In genomic region chr12:120260607-120261006, GRCh38 we compare ENCODE assay signal across 20 cellular contexts. TPM values are rescaled to one million over a fixed set of nuclear protein-coding genes. Genes with fewer than 3 reads are reported as not detected.
DNase-seq lines count a peak whose midpoint lies in the region; ATAC-seq and TF ChIP-seq lines count a peak whose summit lies in the region.
"Had no signal": no experiment of that assay in that cellular context is flagged by ENCODE, and none has a peak within 500 bp of the region (broad histone marks: within the 10 kb centered on the region; RNA-seq: fewer than 3 reads in every experiment).

No MANE protein-coding gene starts in this region.

- H3K27ac ChIP-seq in left ventricle myocardium inferior (replicated peaks): peak overlapping the region; percentile 96
- H3K27ac ChIP-seq in muscle layer of colon (ENCODE audit: low read depth, low read length): peak overlapping the region; percentile 31
- H3K27ac ChIP-seq in vagina: peak overlapping the region; percentile 86
- H3K27ac ChIP-seq: hepatocyte, ovary had no signal

- H3K36me3 ChIP-seq in left ventricle myocardium inferior: no peaks in the 10 kb centered on the region
- H3K36me3 ChIP-seq in muscle layer of colon (ENCODE audit: insufficient read depth, low read length): no peaks in the 10 kb centered on the region
- H3K36me3 ChIP-seq in vagina: no peaks in the 10 kb centered on the region
- H3K36me3 ChIP-seq: ovary had no signal

- peak overlapping the region; percentile 53 for H3K4me3 Mint-ChIP-seq in activated CD4-positive, alpha-beta memory T cell treated with anti-CD3 and anti-CD28 coated beads, Interleukin-2, amount 10 ng/mL, durations not matched to agents 7 days and 5 days
- H3K4me3 Mint-ChIP-seq: IgD-negative memory B cell had no signal

- DNase-seq in left ventricle myocardium inferior (no peak), cardiac septum (ENCODE audit: low spot score) (no peak), vagina (ENCODE audit: extremely low spot score in 2 of 2) (no peak), cerebellar nuclear complex (lab: John Stamatoyannopoulos, UW) (no peak), HCEC 1CT (no peak)
- DNase-seq in activated CD4-positive, alpha-beta memory T cell treated with anti-CD3 and anti-CD28 coated beads, Interleukin-2, amount 10 ng/mL, durations not matched to agents 7 days and 5 days: no peak
- DNase-seq: activated CD4-positive, CD25-positive, alpha-beta regulatory T cell treated with anti-CD3 and anti-CD28 coated beads, Interleukin-2, amount 50 U/mL, for 72 hours; activated T-cell treated with anti-CD3 and anti-CD28 coated beads for 4 hours; adrenal gland; central memory CD4-positive, alpha-beta T cell; MV-4-11; NCI-H1930; NCI-H446; ovary; stimulated activated CD4-positive, alpha-beta T cell treated with anti-CD3 and anti-CD28 coated beads, Interleukin-2, amount 100 ng/mL, for 48 hours had no signal

- POLR2A ChIA-PET in activated CD4-positive, alpha-beta memory T cell treated with anti-CD3 and anti-CD28 coated beads, Interleukin-2, amount 10 ng/mL, durations not matched to agents 7 days and 5 days (lab: Charles Lee): interaction anchor here (9.1 to 13.0 kb wide), 4 partner anchors 11 to 60 kb away, joined by 168 to 338 read pairs (median 249); partner anchors contain the start of genes RNU4-1, RNU4-2 and RPLP0

- CTCF ChIA-PET in activated CD4-positive, alpha-beta memory T cell treated with anti-CD3 and anti-CD28 coated beads, Interleukin-2, amount 10 ng/mL, durations not matched to agents 7 days and 5 days (lab: Charles Lee): interaction anchor here (0.8 to 15.9 kb wide), 6 partner anchors 12 to 61 kb away, joined by 3 to 561 read pairs (median 12); partner anchors contain the start of gene RPLP0

- no peaks in the 10 kb centered on the region for H3K9me3 Mint-ChIP-seq in activated CD4-positive, alpha-beta memory T cell treated with anti-CD3 and anti-CD28 coated beads, Interleukin-2, amount 10 ng/mL, durations not matched to agents 7 days and 5 days

- H3K4me3 ChIP-seq in left ventricle myocardium inferior: no peak overlapping the region
- H3K4me3 ChIP-seq in muscle layer of colon (ENCODE audit: low read depth in 1 of 2, low read length in 2 of 2): no peak overlapping the region
- H3K4me3 ChIP-seq in vagina: no peak overlapping the region
- H3K4me3 ChIP-seq: adrenal gland, hepatocyte, ovary had no signal

- H3K27me3 Mint-ChIP-seq in activated CD4-positive, alpha-beta memory T cell treated with anti-CD3 and anti-CD28 coated beads, Interleukin-2, amount 10 ng/mL, durations not matched to agents 7 days and 5 days: no peaks in the 10 kb centered on the region

- peaks cover 83% of the 10 kb centered on the region for H3K4me1 Mint-ChIP-seq in activated CD4-positive, alpha-beta memory T cell treated with anti-CD3 and anti-CD28 coated beads, Interleukin-2, amount 10 ng/mL, durations not matched to agents 7 days and 5 days

- peaks cover 83% of the 10 kb centered on the region for H3K36me3 Mint-ChIP-seq in activated CD4-positive, alpha-beta memory T cell treated with anti-CD3 and anti-CD28 coated beads, Interleukin-2, amount 10 ng/mL, durations not matched to agents 7 days and 5 days (ENCODE audit: low read depth)
- H3K36me3 Mint-ChIP-seq: IgD-negative memory B cell had no signal

- H3K27ac Mint-ChIP-seq in activated CD4-positive, alpha-beta memory T cell treated with anti-CD3 and anti-CD28 coated beads, Interleukin-2, amount 10 ng/mL, durations not matched to agents 7 days and 5 days: peak overlapping the region; percentile 81

- H3K9me3 ChIP-seq in left ventricle myocardium inferior (replicated peaks): no peaks in the 10 kb centered on the region
- H3K9me3 ChIP-seq in muscle layer of colon (ENCODE audit: low read length): no peaks in the 10 kb centered on the region
- H3K9me3 ChIP-seq in vagina: no peaks in the 10 kb centered on the region
- H3K9me3 ChIP-seq: adrenal gland, ovary had no signal

- intact Hi-C loops in left ventricle myocardium inferior (cut with micrococcal nuclease) (no loop called here), cardiac septum (cut with DNase I) (loop anchor here (10.0 kb wide), 1 partner anchor 146 kb away; the partner anchor contains the start of gene RAB35), vagina (cut with DNase I) (no loop called here)

- H3K4me1 ChIP-seq in left ventricle myocardium inferior (peaks cover 99% of the 10 kb centered on the region), muscle layer of colon (ENCODE audit: insufficient read depth, low read length) (peaks cover 77% of the 10 kb centered on the region), vagina (peaks cover 95% of the 10 kb centered on the region)

- TF ChIP-seq POLR2A in vagina (IDR thresholded peaks at IDR 0.05): no peak

- H3K27me3 ChIP-seq in left ventricle myocardium inferior (ENCODE audit: low read depth): no peaks in the 10 kb centered on the region
- no peaks in the 10 kb centered on the region for H3K27me3 ChIP-seq in muscle layer of colon (ENCODE audit: control insufficient read depth in 1 of 2, insufficient read depth in 2 of 2, low read length in 2 of 2)
- H3K27me3 ChIP-seq in vagina: no peaks in the 10 kb centered on the region
- H3K27me3 ChIP-seq: adrenal gland, hepatocyte, ovary had no signal

- TF ChIP-seq CTCF in left ventricle myocardium inferior (IDR thresholded peaks at IDR 0.05; ENCODE audit: borderline replicate concordance) (no peak), vagina (IDR thresholded peaks at IDR 0.05) (no peak)

- no peak for ATAC-seq in GM21367 (IDR thresholded peaks at IDR 0.05; ENCODE audit: unreplicated experiment)
- ATAC-seq: Right ventricle myocardium inferior had no signal

- no peak overlapping the region for H3K9ac ChIP-seq in muscle layer of colon (ENCODE audit: low read length)

RNA-seq across cellular contexts. Expression of gene PXN, which starts 4.9 kb away (rescaled TPM):
- total RNA-seq in left ventricle myocardium inferior: 59.8 TPM
- 73.8 TPM for total RNA-seq in cardiac septum
- total RNA-seq in activated CD4-positive, alpha-beta memory T cell treated with anti-CD3 and anti-CD28 coated beads, Interleukin-2, amount 10 ng/mL, durations not matched to agents 7 days and 5 days: 100 to 1,000 TPM; 271 to 274 TPM
- 95.3 TPM for total RNA-seq in vagina

RNA-seq across cellular contexts. Expression of gene RNU4-2, which starts 31.1 kb away (rescaled TPM):
- total RNA-seq in left ventricle myocardium inferior (22,484 TPM), cardiac septum (27,323 TPM), vagina (under 0.01 TPM)
- 1,000 to 10,000 TPM; 3,547 to 4,143 TPM for total RNA-seq in activated CD4-positive, alpha-beta memory T cell treated with anti-CD3 and anti-CD28 coated beads, Interleukin-2, amount 10 ng/mL, durations not matched to agents 7 days and 5 days

RNA-seq across cellular contexts. Expression of gene RNU4-1, which starts 32.4 kb away (rescaled TPM):
- 2,088 TPM for total RNA-seq in left ventricle myocardium inferior
- total RNA-seq in cardiac septum: 3,560 TPM
- total RNA-seq in activated CD4-positive, alpha-beta memory T cell treated with anti-CD3 and anti-CD28 coated beads, Interleukin-2, amount 10 ng/mL, durations not matched to agents 7 days and 5 days: 1,000 to 10,000 TPM; 1,910 to 2,156 TPM
- total RNA-seq in vagina: under 0.01 TPM

RNA-seq across cellular contexts. Expression of gene SIRT4, which starts 41.5 kb away (rescaled TPM):
- total RNA-seq in left ventricle myocardium inferior: 6.5 TPM
- total RNA-seq in cardiac septum: 2.4 TPM
- total RNA-seq in activated CD4-positive, alpha-beta memory T cell treated with anti-CD3 and anti-CD28 coated beads, Interleukin-2, amount 10 ng/mL, durations not matched to agents 7 days and 5 days: 1 to 10 TPM; 1.6 to 1.7 TPM
- not detected for total RNA-seq in vagina

RNA-seq across cellular contexts. Expression of gene RPLP0, which starts 59.7 kb away (rescaled TPM):
- 712 TPM for total RNA-seq in left ventricle myocardium inferior
- total RNA-seq in cardiac septum: 594 TPM
- total RNA-seq in activated CD4-positive, alpha-beta memory T cell treated with anti-CD3 and anti-CD28 coated beads, Interleukin-2, amount 10 ng/mL, durations not matched to agents 7 days and 5 days: 1,000 to 10,000 TPM; 1,823 to 1,853 TPM
- total RNA-seq in vagina: 2,837 TPM

Comparison
In these comparisons a context has a peak if more than half of its experiments do, and no peak if none do; other contexts are left out.
1. H3K27ac ChIP-seq: peak in every context shown above with its lines; median percentile 96 in left ventricle myocardium inferior; 86 in vagina; 31 in muscle layer of colon.
2. RNA of gene RNU4-2, which starts 31.1 kb away (total RNA-seq): 27,323 TPM in cardiac septum (single experiment), 22,484 TPM in left ventricle myocardium inferior (single experiment) and 3,547 to 4,143 TPM in activated CD4-positive, alpha-beta memory T cell treated with anti-CD3 and anti-CD28 coated beads, Interleukin-2, amount 10 ng/mL, durations not matched to agents 7 days and 5 days; under 0.01 TPM in vagina (single experiment); every median in the first group is over 1,000 times any median in the second.
3. RNA of gene RNU4-1, which starts 32.4 kb away (total RNA-seq): 3,560 TPM in cardiac septum (single experiment), 1,910 to 2,156 TPM in activated CD4-positive, alpha-beta memory T cell treated with anti-CD3 and anti-CD28 coated beads, Interleukin-2, amount 10 ng/mL, durations not matched to agents 7 days and 5 days and 2,088 TPM in left ventricle myocardium inferior (single experiment); under 0.01 TPM in vagina (single experiment); every median in the first group is over 1,000 times any median in the second.